In the genomic region with DNA sequence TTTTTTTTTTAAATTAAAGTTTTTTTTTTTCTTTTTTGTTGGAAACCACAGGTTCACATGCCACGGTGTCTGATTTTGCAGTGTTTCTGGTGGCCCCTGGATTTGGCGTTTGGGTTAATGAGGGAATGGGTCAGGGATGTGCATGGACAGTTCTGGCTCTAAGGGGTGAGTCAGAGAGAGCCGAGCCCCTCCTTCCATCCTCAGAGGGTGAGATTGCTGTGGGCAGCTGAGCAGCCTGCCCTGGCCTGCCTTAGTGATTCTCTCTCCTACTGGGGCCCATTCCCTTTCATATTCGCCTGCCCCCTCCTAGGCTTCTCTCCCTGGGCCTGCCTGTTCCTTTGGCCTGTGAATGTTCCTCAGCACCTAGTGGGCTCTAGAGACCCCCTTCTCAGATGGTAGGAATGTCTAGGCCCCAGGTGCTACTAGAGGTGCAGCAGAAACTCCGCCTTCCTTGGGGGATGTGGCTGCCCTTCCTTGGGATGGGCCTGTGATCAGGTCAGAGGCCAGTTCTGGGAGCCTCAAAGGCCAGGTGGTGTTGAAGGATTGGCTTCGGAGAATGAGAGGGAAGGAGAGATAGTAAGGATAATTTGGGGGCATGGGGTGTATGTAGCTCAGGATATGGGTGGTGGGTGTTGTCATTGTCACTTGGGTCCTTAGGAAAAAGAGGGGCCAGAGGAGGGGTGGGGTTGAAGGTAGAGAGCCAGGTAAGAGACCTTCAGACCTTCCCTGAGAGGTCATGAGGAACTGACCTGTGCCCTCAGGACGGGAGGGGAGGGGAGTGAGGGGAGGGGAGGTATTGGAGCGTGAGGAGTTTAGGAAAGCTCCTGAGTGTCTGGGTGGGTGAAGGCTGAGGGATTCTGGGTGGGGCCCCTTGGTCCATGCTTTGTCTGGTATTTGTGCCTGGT, we compare ENCODE assay signal across 9 cellular contexts. TPM values are rescaled to one million over a fixed set of nuclear protein-coding genes. Genes with fewer than 3 reads are reported as not detected.
DNase-seq lines count a peak whose midpoint lies in the region; FAIRE-seq and TF ChIP-seq lines count a peak whose summit lies in the region.
"Had no signal": no experiment of that assay in that cellular context is flagged by ENCODE, and none has a peak within 500 bp of the region (broad histone marks: within the 10 kb centered on the region; RNA-seq: fewer than 3 reads in every experiment).

No MANE protein-coding gene starts in this region.

- H3K4me1 Mint-ChIP-seq in IgD-negative memory B cell = peaks cover 26 to 35% (median 33%) of the 10 kb centered on the region in 3 donors
- H3K4me1 Mint-ChIP-seq in nephron = peaks cover 44% of the 10 kb centered on the region

- peak overlapping the region; percentile 93 to 100 (median 99) for H3K4me2 ChIP-seq in BLaER1 treated with 17β-estradiol and CSF1 and Interleukin-3, amounts not matched to agents 10 nM and 100 nM

- H3K27me3 ChIP-seq in BLaER1 treated with 17β-estradiol and CSF1 and Interleukin-3, amounts not matched to agents 10 nM and 100 nM = no peaks in the 10 kb centered on the region
- H3K27me3 ChIP-seq in bronchial epithelial cell (ENCODE audit: control insufficient read depth, insufficient read depth, low read length) = no peaks in the 10 kb centered on the region
- H3K27me3 ChIP-seq: gastroesophageal sphincter had no signal

- DNase-seq in bronchial epithelial cell (ENCODE audit: low read depth) = peak; percentile 87
- DNase-seq in GM12892 (ENCODE audit: insufficient read length) = no peak
- DNase-seq in NCI-H1092 treated with DMSO at 0.1 percent for 48 hours (lab: John Stamatoyannopoulos, UW) = no peak
- no peak for DNase-seq in stimulated activated CD8-positive, alpha-beta memory T cell treated with anti-CD3 and anti-CD28 coated beads, Interleukin-4, amount 100 ng/mL, for 48 hours
- DNase-seq in pons (ENCODE audit: low spot score) = no peak

- peak overlapping the region in 2 of 4 donors; percentile 28 to 83 for H3K4me3 Mint-ChIP-seq in IgD-negative memory B cell
- peak overlapping the region in 1 of 3 experiments; percentile 39 for H3K4me3 Mint-ChIP-seq in nephron

- no peak for TF ChIP-seq POLR2A in GM12892 (IDR thresholded peaks at IDR 0.05; ENCODE audit: low read depth, low read length)

- peaks cover 1 to 7% (median 7%) of the 10 kb centered on the region in 3 donors for H3K9me3 Mint-ChIP-seq in IgD-negative memory B cell
- H3K9me3 Mint-ChIP-seq in nephron = peaks cover 17% of the 10 kb centered on the region

- peak overlapping the region in 6 of 10 experiments; percentile 3 to 47 (median 24); a peak in 8 of 20 replicates for H3K4me3 ChIP-seq in BLaER1 treated with 17β-estradiol and CSF1 and Interleukin-3, amounts not matched to agents 10 nM and 100 nM
- H3K4me3 ChIP-seq in bronchial epithelial cell (ENCODE audit: low read depth, low read length) = no peak overlapping the region
- H3K4me3 ChIP-seq: gastroesophageal sphincter had no signal

- H3K4me1 ChIP-seq in BLaER1 treated with 17β-estradiol and CSF1 and Interleukin-3, amounts not matched to agents 10 nM and 100 nM = peaks cover 62 to 99% (median 76%) of the 10 kb centered on the region in 10 experiments

- H3K9me3 ChIP-seq in BLaER1 treated with 17β-estradiol and CSF1 and Interleukin-3, amounts not matched to agents 10 nM and 100 nM (replicated peaks in 1 of 11) = peaks cover 0 to 46% (median 41%) of the 10 kb centered on the region in 11 experiments; a peak in 20 of 22 replicates

- H3K27ac Mint-ChIP-seq in IgD-negative memory B cell (peak overlapping the region in 2 of 3 donors; percentile 58 to 95), nephron (peak overlapping the region; percentile 23 to 77 (median 51))

- peak overlapping the region; percentile 25 to 79 (median 54); a peak in 21 of 22 replicates for H3K9ac ChIP-seq in BLaER1 treated with 17β-estradiol and CSF1 and Interleukin-3, amounts not matched to agents 10 nM and 100 nM

- H3K27me3 Mint-ChIP-seq in IgD-negative memory B cell = peaks cover 2% of the 10 kb centered on the region
- H3K27me3 Mint-ChIP-seq in nephron (ENCODE audit: low read depth) = no peaks in the 10 kb centered on the region

- H3K27ac ChIP-seq in BLaER1 treated with 17β-estradiol and CSF1 and Interleukin-3, amounts not matched to agents 10 nM and 100 nM = peak overlapping the region; percentile 49 to 99 (median 65)

- peaks cover 88 to 99% (median 97%) of the 10 kb centered on the region in 11 experiments for H3K36me3 ChIP-seq in BLaER1 treated with 17β-estradiol and CSF1 and Interleukin-3, amounts not matched to agents 10 nM and 100 nM
- H3K36me3 ChIP-seq in bronchial epithelial cell (ENCODE audit: control insufficient read depth, insufficient read depth, low read length) = peaks cover 8% of the 10 kb centered on the region

- peaks cover 10% of the 10 kb centered on the region for H3K36me3 Mint-ChIP-seq in IgD-negative memory B cell
- H3K36me3 Mint-ChIP-seq in nephron (ENCODE audit: low read depth) = peaks cover 37% of the 10 kb centered on the region

- TF ChIP-seq CTCF in bronchial epithelial cell (IDR thresholded peaks at IDR 0.05; ENCODE audit: insufficient read depth, low read length, severe bottlenecking) (no peak), nephron (IDR thresholded peaks at IDR 0.05; ENCODE audit: unreplicated experiment in 3 of 3) (no peak)

- FAIRE-seq in bronchial epithelial cell (lab: Jason Lieb, UNC) (no peak), GM12892 (lab: Jason Lieb, UNC) (no peak)

- peaks cover 44 to 99% (median 92%) of the 10 kb centered on the region in 11 experiments for H4K20me1 ChIP-seq in BLaER1 treated with 17β-estradiol and CSF1 and Interleukin-3, amounts not matched to agents 10 nM and 100 nM

RNA-seq across cellular contexts. Expression of gene TSPAN14, which starts 19.8 kb away (rescaled TPM):
- 45.0 TPM for polyA plus RNA-seq in IgD-negative memory B cell
- total RNA-seq in bronchial epithelial cell = 21.1 and 30.1 TPM in 2 replicates
- 12.1 TPM for polyA plus RNA-seq in GM12892 (2012; ENCODE audit: missing spikeins)
